In the genomic region with DNA sequence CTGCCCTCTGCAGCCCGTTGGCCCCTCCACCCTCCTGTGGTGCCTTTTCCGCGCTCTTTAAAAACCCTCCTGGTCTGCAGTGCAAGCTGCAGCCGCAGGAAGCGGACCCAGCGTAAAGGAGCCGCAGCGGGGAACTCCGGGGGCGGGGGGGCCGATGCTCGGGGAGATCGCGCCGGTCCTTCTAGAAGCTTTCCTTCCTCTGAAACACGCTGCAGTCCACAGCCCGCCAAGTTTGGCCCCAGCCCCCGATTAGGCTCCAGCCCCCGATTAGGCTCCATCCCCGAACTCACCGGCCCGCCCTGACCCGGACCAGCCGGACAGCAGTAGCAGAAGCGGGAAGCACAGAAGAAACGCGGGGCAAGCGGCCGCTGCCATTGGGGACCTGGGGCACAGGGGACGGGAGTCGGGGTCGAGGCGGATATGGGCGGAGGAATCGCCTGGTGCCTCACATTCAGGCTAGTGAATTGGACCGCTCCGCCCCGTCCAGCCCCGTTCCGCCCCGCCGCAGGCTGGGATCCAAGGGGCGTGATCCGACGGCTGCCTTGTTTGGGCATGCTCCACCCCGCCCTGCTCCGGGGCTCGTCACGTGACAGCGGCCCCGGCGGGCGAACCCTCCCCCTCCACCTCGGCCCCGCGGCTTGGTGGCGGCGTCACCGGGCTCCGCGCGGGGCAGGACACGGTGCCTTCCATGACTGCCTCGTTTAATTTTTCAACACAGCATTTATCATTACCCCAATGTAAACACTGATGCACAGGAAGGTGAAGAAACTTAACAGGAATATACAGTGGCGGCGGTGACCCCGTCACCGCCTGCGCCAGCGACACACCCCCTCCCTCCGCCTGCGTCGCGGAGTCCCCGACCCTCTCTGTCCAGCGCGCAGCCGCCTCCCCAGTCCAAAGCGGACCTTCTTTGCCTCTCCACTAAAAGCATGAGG, we compare ENCODE assay signal across 8 cellular contexts. TPM values are rescaled to one million over a fixed set of nuclear protein-coding genes. Genes with fewer than 3 reads are reported as not detected.
DNase-seq lines count a peak whose midpoint lies in the region; TF ChIP-seq lines count a peak whose summit lies in the region.

No MANE protein-coding gene starts in this region.

- TF ChIP-seq CTCF in GM20000 (IDR thresholded peaks at IDR 0.05; ENCODE audit: extremely low read depth, missing control alignments): no peak
- peak; percentile 15 for TF ChIP-seq CTCF in endodermal cell (conservative IDR thresholded peaks at IDR 0.05)

- peak overlapping the region; percentile 82 to 99 (median 91) for H3K4me3 Mint-ChIP-seq in CD8-positive, alpha-beta memory T cell
- peak overlapping the region; percentile 77 for H3K4me3 Mint-ChIP-seq in endodermal cell

- CTCF ChIA-PET in CD8-positive, alpha-beta memory T cell (lab: Charles Lee): interaction anchor here (0.9 kb wide), 1 partner anchor 12 kb away, joined by 5 read pairs; no protein-coding TSS in a partner anchor

- H3K27ac Mint-ChIP-seq in CD8-positive, alpha-beta memory T cell: peak overlapping the region; percentile 83 to 99 (median 92)
- peak overlapping the region; percentile 82 for H3K27ac Mint-ChIP-seq in endodermal cell

- WGBS in endodermal cell (ENCODE audit: insufficient coverage in 1 of 2, insufficient read length in 1 of 2), 2 experiments: 0 to 1% methylated on average over 28 to 79 of the region's 79 CpGs

- H3K4me1 Mint-ChIP-seq in CD8-positive, alpha-beta memory T cell: peaks cover 31 to 51% (median 39%) of the 10 kb centered on the region in 3 donors
- peaks cover 6% of the 10 kb centered on the region for H3K4me1 Mint-ChIP-seq in endodermal cell

- peak; percentile 82 to 93 (median 89) for DNase-seq in CD8-positive, alpha-beta memory T cell
- DNase-seq in GM20000 (ENCODE audit: low spot score) (peak; percentile 90), HT-29 (ENCODE audit: low spot score) (peak; percentile 89), NOMO-1 treated with DMSO at 0.1 percent for 48 hours (lab: John Stamatoyannopoulos, UW; ENCODE audit: unreplicated experiment) (peak; percentile 85), endodermal cell (peak; percentile 99), mesenteric fat pad (ENCODE audit: low spot score) (peak; percentile 97)
- DNase-seq in activated CD8-positive, alpha-beta memory T cell treated with anti-CD3 and anti-CD28 coated beads for 48 hours (ENCODE audit: low read depth in 2 of 3, low spot score in 2 of 3): peak; percentile 51 to 72 (median 68)
- DNase-seq in stimulated activated CD8-positive, alpha-beta memory T cell treated with anti-CD3 and anti-CD28 coated beads, Interleukin-12 subunit alpha, Interleukin-12 subunit beta, amount 100 ng/mL, for 24 hours (ENCODE audit: extremely low read depth): peak; percentile 75

- H3K4me3 ChIP-seq in CD8-positive, alpha-beta memory T cell (ENCODE audit: low read length): peak overlapping the region; percentile 72
- peak overlapping the region; percentile 83 for H3K4me3 ChIP-seq in endodermal cell (ENCODE audit: low read length)

- peaks cover 6 to 24% of the 10 kb centered on the region in 2 donors for H3K27me3 Mint-ChIP-seq in CD8-positive, alpha-beta memory T cell
- H3K27me3 Mint-ChIP-seq in endodermal cell (ENCODE audit: insufficient read depth): peaks cover 55% of the 10 kb centered on the region

- H3K36me3 ChIP-seq in CD8-positive, alpha-beta memory T cell (ENCODE audit: insufficient read depth, low read length): no peaks in the 10 kb centered on the region
- H3K36me3 ChIP-seq in endodermal cell (ENCODE audit: control insufficient read depth, insufficient read depth, low read length): no peaks in the 10 kb centered on the region

- POLR2A ChIA-PET in CD8-positive, alpha-beta memory T cell (lab: Charles Lee): no interaction called here

- no peaks in the 10 kb centered on the region for H3K9me3 ChIP-seq in CD8-positive, alpha-beta memory T cell (ENCODE audit: low read length)
- no peaks in the 10 kb centered on the region for H3K9me3 ChIP-seq in endodermal cell (ENCODE audit: control insufficient read depth, low read length)

- H3K9ac ChIP-seq in endodermal cell (ENCODE audit: extremely low read depth, low read length, poor library complexity, severe bottlenecking): no peak overlapping the region

- H3K4me1 ChIP-seq in CD8-positive, alpha-beta memory T cell (ENCODE audit: insufficient read depth, low read length): peaks cover 31% of the 10 kb centered on the region
- no peaks in the 10 kb centered on the region for H3K4me1 ChIP-seq in endodermal cell (ENCODE audit: control insufficient read depth, insufficient read depth, low read length)

- no peaks in the 10 kb centered on the region for H3K9me3 Mint-ChIP-seq in CD8-positive, alpha-beta memory T cell
- no peaks in the 10 kb centered on the region for H3K9me3 Mint-ChIP-seq in endodermal cell

- peak overlapping the region; percentile 67 for H3K27ac ChIP-seq in CD8-positive, alpha-beta memory T cell (ENCODE audit: low read depth, low read length)
- H3K27ac ChIP-seq in endodermal cell (ENCODE audit: low read depth, low read length): no peak overlapping the region

- H3K36me3 Mint-ChIP-seq in CD8-positive, alpha-beta memory T cell: no peaks in the 10 kb centered on the region
- H3K36me3 Mint-ChIP-seq in endodermal cell (ENCODE audit: low read depth): peaks cover 1% of the 10 kb centered on the region

- H3K27me3 ChIP-seq in CD8-positive, alpha-beta memory T cell (ENCODE audit: insufficient read depth, low read length, poor library complexity, severe bottlenecking): no peaks in the 10 kb centered on the region
- peaks cover 57% of the 10 kb centered on the region for H3K27me3 ChIP-seq in endodermal cell (ENCODE audit: control insufficient read depth, insufficient read depth, low read length, poor library complexity, severe bottlenecking)

RNA-seq across cellular contexts. Expression of a gene that starts 20.3 kb away (rescaled TPM):
- total RNA-seq in CD8-positive, alpha-beta memory T cell: not detected
- not detected for polyA plus RNA-seq in CD8-positive, alpha-beta memory T cell
- total RNA-seq in HT-29 (2014; rRNA removed; shearing (Covaris generic)): 1.2 and 1.5 TPM in 2 replicates
- total RNA-seq in endodermal cell (not detected), mesenteric fat pad (not detected)
- polyA plus RNA-seq in endodermal cell (2013, experiment 1 of 2): not detected
- not detected for polyA plus RNA-seq in endodermal cell (2013, experiment 2 of 2)

RNA-seq across cellular contexts. Expression of a gene that starts 41.3 kb away (rescaled TPM):
- under 1 TPM; 0.60 to 0.74 TPM for total RNA-seq in CD8-positive, alpha-beta memory T cell
- polyA plus RNA-seq in CD8-positive, alpha-beta memory T cell: not detected
- total RNA-seq in HT-29 (2014; rRNA removed; shearing (Covaris generic)): 0.13 TPM in 1 of 2 replicates, not detected in the other
- total RNA-seq in endodermal cell (under 1 TPM; 0.31 to 0.55 TPM), mesenteric fat pad (0.19 TPM)
- 4.0 TPM for polyA plus RNA-seq in endodermal cell (2013, experiment 1 of 2)
- 2.5 TPM for polyA plus RNA-seq in endodermal cell (2013, experiment 2 of 2)
